13 cellular contexts compared by ENCODE assay signal in genomic region chr5:154242964-154243376, GRCh38. TPM values are rescaled to one million over a fixed set of nuclear protein-coding genes. Genes with fewer than 3 reads are reported as not detected.
DNase-seq lines count a peak whose midpoint lies in the region; ATAC-seq and TF ChIP-seq lines count a peak whose summit lies in the region.
"Had no signal": no experiment of that assay in that cellular context is flagged by ENCODE, and none has a peak within 500 bp of the region (broad histone marks: within the 10 kb centered on the region; RNA-seq: fewer than 3 reads in every experiment).

No MANE protein-coding gene starts in this region.

- no peaks in the 10 kb centered on the region for H3K4me1 ChIP-seq in breast epithelium

- TF ChIP-seq CTCF in GM06990 (IDR thresholded peaks at IDR 0.05; ENCODE audit: insufficient read depth, low read length, poor library complexity, severe bottlenecking) (no peak), breast epithelium (IDR thresholded peaks at IDR 0.05) (no peak)

- H3K27ac ChIP-seq in breast epithelium, result no peak overlapping the region
- H3K27ac ChIP-seq: transverse colon had no signal

- intact Hi-C loops in breast epithelium (cut with DNase I; ENCODE audit: low total_unique reads), result no loop called here

- TF ChIP-seq POLR2A in breast epithelium (IDR thresholded peaks at IDR 0.05), result no peak

- H3K4me3 ChIP-seq in GM06990 (replicated peaks; ENCODE audit: low read depth, low read length) (no peak overlapping the region), H7 (ENCODE audit: insufficient read depth, low read depth, low read length) (no peak overlapping the region), breast epithelium (no peak overlapping the region)
- H3K4me3 ChIP-seq: transverse colon had no signal

- ATAC-seq in GM19351 (IDR thresholded peaks at IDR 0.05; ENCODE audit: unreplicated experiment), result peak; percentile 40
- ATAC-seq in HG02852 (IDR thresholded peaks at IDR 0.05; ENCODE audit: unreplicated experiment), result peak; percentile 70
- ATAC-seq in HG03575 (IDR thresholded peaks at IDR 0.05; ENCODE audit: extremely low read depth, insufficient number of reproducible peaks, low FRiP score, unreplicated experiment), result peak; percentile 45
- ATAC-seq: naive thymus-derived CD4-positive, alpha-beta T cell; right cardiac atrium had no signal

- no peaks in the 10 kb centered on the region for H3K9me3 ChIP-seq in breast epithelium
- H3K9me3 ChIP-seq: transverse colon had no signal

- H3K27me3 ChIP-seq in GM06990 (replicated peaks; ENCODE audit: control insufficient read depth, insufficient read depth, low read length) (no peaks in the 10 kb centered on the region), H7 (ENCODE audit: control insufficient read depth, insufficient read depth, low read length) (no peaks in the 10 kb centered on the region), breast epithelium (no peaks in the 10 kb centered on the region)
- H3K27me3 ChIP-seq: transverse colon had no signal

- DNase-seq in GM06990 (ENCODE audit: extremely low read depth, insufficient read length) (peak; percentile 61), H7 (no peak), hippocampal formation (lab: John Stamatoyannopoulos, UW) (no peak), SW 1271 (lab: John Stamatoyannopoulos, UW) (no peak), breast epithelium (ENCODE audit: low spot score in 2 of 2) (no peak)
- DNase-seq: DND-41; naive thymus-derived CD4-positive, alpha-beta T cell; NCI-H2171 treated with DMSO at 0.1 percent for 48 hours; right cardiac atrium; transverse colon had no signal

- H3K36me3 ChIP-seq in GM06990 (ENCODE audit: control insufficient read depth, insufficient read depth, low read length) (no peaks in the 10 kb centered on the region; the same call in 1 of the 2 replicates), H7 (replicated peaks; ENCODE audit: control insufficient read depth, insufficient read depth, low read length) (no peaks in the 10 kb centered on the region), breast epithelium (no peaks in the 10 kb centered on the region)
- H3K36me3 ChIP-seq: transverse colon had no signal

RNA-seq across cellular contexts. Expression of gene GALNT10, which starts 52.4 kb away (rescaled TPM):
- 13.8 and 16.3 TPM in 2 replicates for total RNA-seq in H7 (2014; rRNA removed; shearing (Covaris generic))
- total RNA-seq in breast epithelium, result 10 to 100 TPM; 32.8 to 67.2 (median 34.1) TPM
